ENCODE assay signal across 8 cellular contexts in the genomic region with DNA sequence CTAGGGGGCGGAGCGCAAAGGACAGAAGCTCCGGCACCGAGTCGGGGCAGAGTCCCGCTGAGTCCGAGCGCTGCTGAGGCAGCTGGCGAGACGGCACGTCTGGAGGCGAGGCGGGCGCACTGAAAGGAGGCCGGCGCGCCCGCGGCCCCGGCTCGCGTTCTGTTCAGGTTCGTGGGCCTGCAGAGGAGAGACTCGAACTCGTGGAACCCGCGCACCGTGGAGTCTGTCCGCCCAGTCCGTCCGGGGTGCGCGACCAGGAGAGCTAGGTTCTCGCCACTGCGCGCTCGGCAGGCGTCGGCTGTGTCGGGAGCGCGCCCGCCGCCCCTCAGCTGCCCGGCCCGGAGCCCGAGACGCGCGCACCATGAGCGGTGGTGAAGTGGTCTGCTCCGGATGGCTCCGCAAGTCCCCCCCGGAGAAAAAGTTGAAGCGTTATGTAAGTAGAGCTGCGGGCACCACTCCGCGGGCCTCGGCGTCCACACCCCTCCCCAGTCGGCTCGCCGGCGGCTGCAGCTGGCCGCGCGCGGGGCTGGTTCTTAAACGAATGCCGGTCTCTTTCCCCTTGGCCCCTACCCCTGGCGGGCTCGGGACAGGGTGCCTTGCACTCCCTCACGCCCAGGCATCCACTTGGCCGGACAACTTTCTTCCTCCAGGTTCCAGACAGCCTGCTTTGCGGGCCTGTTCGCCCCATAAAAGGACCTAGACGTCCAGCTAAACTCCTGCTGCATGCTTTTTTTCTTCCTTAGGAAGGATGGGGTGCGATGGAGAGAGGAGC. TPM values are rescaled to one million over a fixed set of nuclear protein-coding genes. Genes with fewer than 3 reads are reported as not detected.
DNase-seq lines count a peak whose midpoint lies in the region; ATAC-seq, FAIRE-seq and TF ChIP-seq lines count a peak whose summit lies in the region.

A gene (plus strand): TSS at position 49 of the 772 bp plus-strand sequence. CDS start 313 bp downstream, at position 362.

- peaks cover 11% of the 10 kb centered on the region for H3K4me1 Mint-ChIP-seq in activated CD8-positive, alpha-beta T cell treated with anti-CD3 and anti-CD28 coated beads, Interleukin-2, amount 10 ng/mL, durations not matched to agents 7 days and 5 days (ENCODE audit: low read depth)
- peaks cover 4 to 12% (median 5%) of the 10 kb centered on the region in 7 donors for H3K4me1 Mint-ChIP-seq in naive thymus-derived CD4-positive, alpha-beta T cell

- FAIRE-seq in GM12892 (lab: Jason Lieb, UNC) = peak; percentile 85

- H3K27ac ChIP-seq in naive thymus-derived CD4-positive, alpha-beta T cell (ENCODE audit: low read depth, low read length) = no peak within 1 kb of the TSS
- H3K27ac ChIP-seq in vagina = peak within 1 kb of the TSS; percentile 94

- POLR2A ChIA-PET in activated CD8-positive, alpha-beta T cell treated with anti-CD3 and anti-CD28 coated beads, Interleukin-2, amount 10 ng/mL, durations not matched to agents 7 days and 5 days (lab: Charles Lee) = interaction anchor here (1.1 to 1.4 kb wide), 2 partner anchors 153 to 177 kb away, joined by 3 to 4 read pairs; no protein-coding TSS in a partner anchor
- POLR2A ChIA-PET in naive thymus-derived CD4-positive, alpha-beta T cell (lab: Charles Lee) = no interaction called here

- no peaks in the 10 kb centered on the region for H3K4me1 ChIP-seq in naive thymus-derived CD4-positive, alpha-beta T cell (ENCODE audit: control insufficient read depth in 2 of 2, insufficient read depth in 2 of 2, low read length in 2 of 2)
- peaks cover 35% of the 10 kb centered on the region for H3K4me1 ChIP-seq in vagina

- H3K9me3 ChIP-seq in naive thymus-derived CD4-positive, alpha-beta T cell (ENCODE audit: control insufficient read depth in 2 of 3, low read length in 3 of 3) = no peaks in the 10 kb centered on the region
- H3K9me3 ChIP-seq in vagina = no peaks in the 10 kb centered on the region

- TF ChIP-seq POLR2A in GM12892 (IDR thresholded peaks at IDR 0.05; ENCODE audit: low read depth, low read length) (no peak), vagina (IDR thresholded peaks at IDR 0.05) (no peak)

- no peaks in the 10 kb centered on the region for H3K36me3 Mint-ChIP-seq in activated CD8-positive, alpha-beta T cell treated with anti-CD3 and anti-CD28 coated beads, Interleukin-2, amount 10 ng/mL, durations not matched to agents 7 days and 5 days (ENCODE audit: low read depth)
- H3K36me3 Mint-ChIP-seq in naive thymus-derived CD4-positive, alpha-beta T cell = peaks cover 0 to 4% (median 0%) of the 10 kb centered on the region in 5 donors

- ATAC-seq in HG02623 (IDR thresholded peaks at IDR 0.05; ENCODE audit: unreplicated experiment) = peak; percentile 61
- ATAC-seq in activated CD8-positive, alpha-beta T cell treated with anti-CD3 and anti-CD28 coated beads, Interleukin-2, amount 10 ng/mL, durations not matched to agents 7 days and 5 days = peak; percentile 62
- peak; percentile 75 for ATAC-seq in naive thymus-derived CD4-positive, alpha-beta T cell

- peaks cover 3 to 19% of the 10 kb centered on the region in 2 donors for H3K27me3 ChIP-seq in naive thymus-derived CD4-positive, alpha-beta T cell (ENCODE audit: control insufficient read depth in 2 of 2, insufficient read depth in 2 of 2, low read length in 2 of 2)
- no peaks in the 10 kb centered on the region for H3K27me3 ChIP-seq in vagina

- no peak for TF ChIP-seq CTCF in fibroblast of mammary gland (conservative IDR thresholded peaks at IDR 0.05; ENCODE audit: control insufficient read depth, insufficient read depth, low read depth, low read length)
- TF ChIP-seq CTCF in vagina (IDR thresholded peaks at IDR 0.05) = peak in 1 of 3 experiments; percentile 5

- H3K36me3 ChIP-seq in naive thymus-derived CD4-positive, alpha-beta T cell (ENCODE audit: control insufficient read depth in 2 of 3, insufficient read depth in 3 of 3, low read length in 3 of 3) = no peaks in the 10 kb centered on the region
- H3K36me3 ChIP-seq in vagina = no peaks in the 10 kb centered on the region

- peak within 1 kb of the TSS; percentile 64 for H3K4me3 ChIP-seq in fibroblast of mammary gland (ENCODE audit: control insufficient read depth, low read depth, low read length)
- peak within 1 kb of the TSS; percentile 13 for H3K4me3 ChIP-seq in naive thymus-derived CD4-positive, alpha-beta T cell (ENCODE audit: low read length)
- H3K4me3 ChIP-seq in vagina = peak within 1 kb of the TSS; percentile 78 to 83

- peak within 1 kb of the TSS; percentile 76 for H3K4me3 Mint-ChIP-seq in activated CD8-positive, alpha-beta T cell treated with anti-CD3 and anti-CD28 coated beads, Interleukin-2, amount 10 ng/mL, durations not matched to agents 7 days and 5 days
- H3K4me3 Mint-ChIP-seq in naive thymus-derived CD4-positive, alpha-beta T cell = peak within 1 kb of the TSS; percentile 65 to 91 (median 84)

- DNase-seq in Ammon's horn (ENCODE audit: low spot score) (peak; percentile 87), GM12892 (ENCODE audit: insufficient read length) (peak; percentile 47), NCI-H1930 (lab: John Stamatoyannopoulos, UW) (peak; percentile 31 to 36), fibroblast of mammary gland (ENCODE audit: low read depth) (peak; percentile 74), vagina (ENCODE audit: extremely low spot score in 2 of 2) (no peak)
- DNase-seq in activated CD8-positive, alpha-beta T cell treated with anti-CD3 and anti-CD28 coated beads, Interleukin-2, amount 10 ng/mL, durations not matched to agents 7 days and 5 days = peak; percentile 49
- DNase-seq in naive thymus-derived CD4-positive, alpha-beta T cell = peak in 3 of 9 donors; percentile 2 to 46 (median 13)

- CTCF ChIA-PET in activated CD8-positive, alpha-beta T cell treated with anti-CD3 and anti-CD28 coated beads, Interleukin-2, amount 10 ng/mL, durations not matched to agents 7 days and 5 days (lab: Charles Lee) = no interaction called here
- CTCF ChIA-PET in naive thymus-derived CD4-positive, alpha-beta T cell (lab: Charles Lee) = no interaction called here

- intact Hi-C loops in naive thymus-derived CD4-positive, alpha-beta T cell (cut with micrococcal nuclease) = loop anchor here in 1 of 2 donors (1.0 to 5.0 kb wide), 2 partner anchors 22 to 155 kb away; a partner anchor contains a TSS
- intact Hi-C loops in vagina (cut with DNase I) = loop anchor here (5.0 to 10.0 kb wide), 2 partner anchors 45 to 132 kb away; no protein-coding TSS in a partner anchor

- no peaks in the 10 kb centered on the region for H3K9me3 Mint-ChIP-seq in activated CD8-positive, alpha-beta T cell treated with anti-CD3 and anti-CD28 coated beads, Interleukin-2, amount 10 ng/mL, durations not matched to agents 7 days and 5 days (ENCODE audit: insufficient read depth)
- peaks cover 0 to 1% (median 0%) of the 10 kb centered on the region in 11 donors for H3K9me3 Mint-ChIP-seq in naive thymus-derived CD4-positive, alpha-beta T cell

- H3K27me3 Mint-ChIP-seq in activated CD8-positive, alpha-beta T cell treated with anti-CD3 and anti-CD28 coated beads, Interleukin-2, amount 10 ng/mL, durations not matched to agents 7 days and 5 days (ENCODE audit: low read depth) = peaks cover 50% of the 10 kb centered on the region
- peaks cover 40 to 69% (median 54%) of the 10 kb centered on the region in 5 donors for H3K27me3 Mint-ChIP-seq in naive thymus-derived CD4-positive, alpha-beta T cell

- H3K27ac Mint-ChIP-seq in activated CD8-positive, alpha-beta T cell treated with anti-CD3 and anti-CD28 coated beads, Interleukin-2, amount 10 ng/mL, durations not matched to agents 7 days and 5 days = no peak within 1 kb of the TSS
- peak within 1 kb of the TSS in 1 of 9 donors; percentile 58 for H3K27ac Mint-ChIP-seq in naive thymus-derived CD4-positive, alpha-beta T cell

RNA-seq across cellular contexts. Expression of the gene that starts here (rescaled TPM):
- 1.8 TPM for polyA plus RNA-seq in GM12892 (2012; ENCODE audit: missing spikeins)
- total RNA-seq in activated CD8-positive, alpha-beta T cell treated with anti-CD3 and anti-CD28 coated beads, Interleukin-2, amount 10 ng/mL, durations not matched to agents 7 days and 5 days = under 1 TPM; 0.37 to 0.79 TPM
- total RNA-seq in naive thymus-derived CD4-positive, alpha-beta T cell = 1 to 10 TPM in 2 of 5 experiments, under 1 TPM in 2, not detected in 1; 0.67 to 6.4 (median 2.2) TPM
- not detected for polyA plus RNA-seq in naive thymus-derived CD4-positive, alpha-beta T cell
- total RNA-seq in vagina = 29.0 TPM

Comparison
In these comparisons a context has a peak if more than half of its experiments do, and no peak if none do; other contexts are left out.
1. Peak in DNase-seq and ATAC-seq in activated CD8-positive, alpha-beta T cell treated with anti-CD3 and anti-CD28 coated beads, Interleukin-2, amount 10 ng/mL, durations not matched to agents 7 days and 5 days; RNA of the gene not detected or under 1 TPM.
2. DNase-seq: peak in Ammon's horn (single experiment), GM12892 (single experiment), NCI-H1930 (2 of 2) and fibroblast of mammary gland (single experiment); none in vagina (0 of 2).
3. H3K4me3 ChIP-seq: peak in every context shown above with its lines; median percentile 80 in vagina; 64 in fibroblast of mammary gland; 13 in naive thymus-derived CD4-positive, alpha-beta T cell.
4. Peak in every context shown above with its lines, with median percentiles within 50 percentile points of each other: ATAC-seq.